In the genomic region with DNA sequence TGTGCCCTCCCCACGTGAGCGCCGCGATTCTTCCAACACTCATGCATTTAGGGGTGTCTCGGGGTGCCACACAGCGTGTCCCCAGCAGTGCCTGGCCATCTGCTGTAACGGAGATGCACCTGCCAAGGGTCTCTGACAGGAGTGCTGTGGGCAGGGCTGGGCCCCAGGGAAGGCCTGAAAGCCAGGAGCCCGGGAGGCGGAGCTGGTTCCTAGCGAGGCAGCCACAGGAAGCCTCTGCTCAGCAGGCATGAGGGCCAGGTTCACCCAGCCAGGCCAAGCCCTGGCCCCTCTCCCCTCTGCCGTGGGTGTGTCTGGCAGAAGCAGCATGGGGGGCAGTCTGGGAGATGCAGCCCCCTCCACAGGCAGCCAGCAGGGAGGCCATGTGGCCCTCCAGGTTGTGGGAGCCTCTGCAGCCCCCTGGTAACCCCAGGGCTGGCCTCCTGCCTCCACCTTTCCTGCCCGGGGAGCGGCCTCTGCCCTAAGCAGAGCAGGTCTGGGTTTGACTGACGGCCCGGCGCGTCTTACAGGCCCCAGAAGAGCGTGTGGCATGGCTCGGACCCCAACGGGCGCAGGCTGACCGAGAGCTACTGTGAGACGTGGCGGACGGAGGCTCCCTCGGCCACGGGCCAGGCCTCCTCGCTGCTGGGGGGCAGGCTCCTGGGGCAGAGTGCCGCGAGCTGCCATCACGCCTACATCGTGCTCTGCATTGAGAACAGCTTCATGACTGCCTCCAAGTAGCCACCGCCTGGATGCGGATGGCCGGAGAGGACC, we compare ENCODE assay signal across 1 cellular context.
TF ChIP-seq lines count a peak whose summit lies in the region.

No MANE protein-coding gene starts in this region.

TF ChIP-seq in HepG2, 621 proteins besides CTCF, POLR2A, EP300 and RAD21:
- TF ChIP-seq SCMH1 (CRISPR knock-in tag; IDR thresholded peaks at IDR 0.05; ENCODE audit: borderline replicate concordance) (no peak), ZNF30 (CRISPR knock-in tag; IDR thresholded peaks at IDR 0.05) (no peak), SMAD9 (CRISPR knock-in tag; IDR thresholded peaks at IDR 0.05) (no peak), RORA (CRISPR knock-in tag; IDR thresholded peaks at IDR 0.05) (no peak), HMG20A (CRISPR knock-in tag; IDR thresholded peaks at IDR 0.05; ENCODE audit: borderline replicate concordance) (no peak), BRD4 (CRISPR knock-in tag; IDR thresholded peaks at IDR 0.05) (no peak), NFE2L2 (IDR thresholded peaks at IDR 0.05; ENCODE audit: low read length) (no peak), TP53 (CRISPR knock-in tag; conservative IDR thresholded peaks at IDR 0.05) (no peak), AGO2 (optimal IDR thresholded peaks at IDR 0.05; ENCODE audit: low read depth, low read length) (peak; percentile 97), ELF3 (CRISPR knock-in tag; IDR thresholded peaks at IDR 0.05) (no peak), ZNF670 (CRISPR knock-in tag; IDR thresholded peaks at IDR 0.05; ENCODE audit: borderline replicate concordance) (no peak), ZNF552 (CRISPR knock-in tag; IDR thresholded peaks at IDR 0.05; ENCODE audit: borderline replicate concordance) (no peak), RBFOX2 (IDR thresholded peaks at IDR 0.05; ENCODE audit: low read depth, low read length) (peak; percentile 56), ZNF572 (CRISPR knock-in tag; IDR thresholded peaks at IDR 0.05) (no peak), ZFX (CRISPR knock-in tag; IDR thresholded peaks at IDR 0.05; ENCODE audit: low read depth) (0 out of 2 replicates have a peak, but pooled peaks have one; percentile 21), NAIF1 (CRISPR knock-in tag; IDR thresholded peaks at IDR 0.05; ENCODE audit: borderline replicate concordance) (no peak), ZNF749 (CRISPR knock-in tag; IDR thresholded peaks at IDR 0.05; ENCODE audit: borderline replicate concordance) (no peak), ONECUT2 (CRISPR knock-in tag; IDR thresholded peaks at IDR 0.05) (no peak), JARID2 (CRISPR knock-in tag; IDR thresholded peaks at IDR 0.05; ENCODE audit: insufficient replicate concordance) (no peak), ZNF615 (CRISPR knock-in tag; IDR thresholded peaks at IDR 0.05; ENCODE audit: borderline replicate concordance) (no peak), ZZZ3 (CRISPR knock-in tag; IDR thresholded peaks at IDR 0.05; ENCODE audit: borderline replicate concordance) (no peak), CCAR2 (optimal IDR thresholded peaks at IDR 0.05; ENCODE audit: low read depth, low read length) (no peak), ZKSCAN1 (IDR thresholded peaks at IDR 0.05; ENCODE audit: low read length) (no peak), ZFP82 (CRISPR knock-in tag; IDR thresholded peaks at IDR 0.05; ENCODE audit: borderline replicate concordance) (no peak), ZNF260 (CRISPR knock-in tag; IDR thresholded peaks at IDR 0.05; ENCODE audit: borderline replicate concordance, low read depth) (no peak), JUN (CRISPR knock-in tag; IDR thresholded peaks at IDR 0.05) (no peak), ZNF564 (CRISPR knock-in tag; IDR thresholded peaks at IDR 0.05) (no peak), NKX3-1 (CRISPR knock-in tag; IDR thresholded peaks at IDR 0.05) (no peak), TAF1 (CRISPR knock-in tag; IDR thresholded peaks at IDR 0.05) (no peak), MED13 (CRISPR knock-in tag; IDR thresholded peaks at IDR 0.05) (no peak), CEBPB (IDR thresholded peaks at IDR 0.05; ENCODE audit: borderline replicate concordance, low read depth, low read length) (no peak), ZBTB1 (CRISPR knock-in tag; IDR thresholded peaks at IDR 0.05; ENCODE audit: borderline replicate concordance) (no peak), KAT2B (IDR thresholded peaks at IDR 0.05; ENCODE audit: borderline replicate concordance, low read depth, low read length) (no peak), ZNF251 (CRISPR knock-in tag; IDR thresholded peaks at IDR 0.05) (no peak), RBM22 (optimal IDR thresholded peaks at IDR 0.05; ENCODE audit: low read length) (peak; percentile 39), ZNF292 (CRISPR knock-in tag; IDR thresholded peaks at IDR 0.05; ENCODE audit: borderline replicate concordance, low read depth) (no peak), AGO1 (IDR thresholded peaks at IDR 0.05; ENCODE audit: low read depth, low read length, poor library complexity, severe bottlenecking) (peak; percentile 87), EEA1 (CRISPR knock-in tag; IDR thresholded peaks at IDR 0.05; ENCODE audit: borderline replicate concordance) (no peak)
- TF ChIP-seq, protein P1, sequence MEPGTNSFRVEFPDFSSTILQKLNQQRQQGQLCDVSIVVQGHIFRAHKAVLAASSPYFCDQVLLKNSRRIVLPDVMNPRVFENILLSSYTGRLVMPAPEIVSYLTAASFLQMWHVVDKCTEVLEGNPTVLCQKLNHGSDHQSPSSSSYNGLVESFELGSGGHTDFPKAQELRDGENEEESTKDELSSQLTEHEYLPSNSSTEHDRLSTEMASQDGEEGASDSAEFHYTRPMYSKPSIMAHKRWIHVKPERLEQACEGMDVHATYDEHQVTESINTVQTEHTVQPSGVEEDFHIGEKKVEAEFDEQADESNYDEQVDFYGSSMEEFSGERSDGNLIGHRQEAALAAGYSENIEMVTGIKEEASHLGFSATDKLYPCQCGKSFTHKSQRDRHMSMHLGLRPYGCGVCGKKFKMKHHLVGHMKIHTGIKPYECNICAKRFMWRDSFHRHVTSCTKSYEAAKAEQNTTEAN (CRISPR knock-in tag; conservative IDR thresholded peaks at IDR 0.05) = no peak
- TF ChIP-seq, protein P2, sequence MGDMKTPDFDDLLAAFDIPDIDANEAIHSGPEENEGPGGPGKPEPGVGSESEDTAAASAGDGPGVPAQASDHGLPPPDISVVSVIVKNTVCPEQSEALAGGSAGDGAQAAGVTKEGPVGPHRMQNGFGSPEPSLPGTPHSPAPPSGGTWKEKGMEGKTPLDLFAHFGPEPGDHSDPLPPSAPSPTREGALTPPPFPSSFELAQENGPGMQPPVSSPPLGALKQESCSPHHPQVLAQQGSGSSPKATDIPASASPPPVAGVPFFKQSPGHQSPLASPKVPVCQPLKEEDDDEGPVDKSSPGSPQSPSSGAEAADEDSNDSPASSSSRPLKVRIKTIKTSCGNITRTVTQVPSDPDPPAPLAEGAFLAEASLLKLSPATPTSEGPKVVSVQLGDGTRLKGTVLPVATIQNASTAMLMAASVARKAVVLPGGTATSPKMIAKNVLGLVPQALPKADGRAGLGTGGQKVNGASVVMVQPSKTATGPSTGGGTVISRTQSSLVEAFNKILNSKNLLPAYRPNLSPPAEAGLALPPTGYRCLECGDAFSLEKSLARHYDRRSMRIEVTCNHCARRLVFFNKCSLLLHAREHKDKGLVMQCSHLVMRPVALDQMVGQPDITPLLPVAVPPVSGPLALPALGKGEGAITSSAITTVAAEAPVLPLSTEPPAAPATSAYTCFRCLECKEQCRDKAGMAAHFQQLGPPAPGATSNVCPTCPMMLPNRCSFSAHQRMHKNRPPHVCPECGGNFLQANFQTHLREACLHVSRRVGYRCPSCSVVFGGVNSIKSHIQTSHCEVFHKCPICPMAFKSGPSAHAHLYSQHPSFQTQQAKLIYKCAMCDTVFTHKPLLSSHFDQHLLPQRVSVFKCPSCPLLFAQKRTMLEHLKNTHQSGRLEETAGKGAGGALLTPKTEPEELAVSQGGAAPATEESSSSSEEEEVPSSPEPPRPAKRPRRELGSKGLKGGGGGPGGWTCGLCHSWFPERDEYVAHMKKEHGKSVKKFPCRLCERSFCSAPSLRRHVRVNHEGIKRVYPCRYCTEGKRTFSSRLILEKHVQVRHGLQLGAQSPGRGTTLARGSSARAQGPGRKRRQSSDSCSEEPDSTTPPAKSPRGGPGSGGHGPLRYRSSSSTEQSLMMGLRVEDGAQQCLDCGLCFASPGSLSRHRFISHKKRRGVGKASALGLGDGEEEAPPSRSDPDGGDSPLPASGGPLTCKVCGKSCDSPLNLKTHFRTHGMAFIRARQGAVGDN (CRISPR knock-in tag; IDR thresholded peaks at IDR 0.05) = peak; percentile 26; the same call in 1 of the 2 replicates
- TF ChIP-seq, protein P3, sequence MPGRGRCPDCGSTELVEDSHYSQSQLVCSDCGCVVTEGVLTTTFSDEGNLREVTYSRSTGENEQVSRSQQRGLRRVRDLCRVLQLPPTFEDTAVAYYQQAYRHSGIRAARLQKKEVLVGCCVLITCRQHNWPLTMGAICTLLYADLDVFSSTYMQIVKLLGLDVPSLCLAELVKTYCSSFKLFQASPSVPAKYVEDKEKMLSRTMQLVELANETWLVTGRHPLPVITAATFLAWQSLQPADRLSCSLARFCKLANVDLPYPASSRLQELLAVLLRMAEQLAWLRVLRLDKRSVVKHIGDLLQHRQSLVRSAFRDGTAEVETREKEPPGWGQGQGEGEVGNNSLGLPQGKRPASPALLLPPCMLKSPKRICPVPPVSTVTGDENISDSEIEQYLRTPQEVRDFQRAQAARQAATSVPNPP (CRISPR knock-in tag; IDR thresholded peaks at IDR 0.05) = no peak
- TF ChIP-seq, protein P4, sequence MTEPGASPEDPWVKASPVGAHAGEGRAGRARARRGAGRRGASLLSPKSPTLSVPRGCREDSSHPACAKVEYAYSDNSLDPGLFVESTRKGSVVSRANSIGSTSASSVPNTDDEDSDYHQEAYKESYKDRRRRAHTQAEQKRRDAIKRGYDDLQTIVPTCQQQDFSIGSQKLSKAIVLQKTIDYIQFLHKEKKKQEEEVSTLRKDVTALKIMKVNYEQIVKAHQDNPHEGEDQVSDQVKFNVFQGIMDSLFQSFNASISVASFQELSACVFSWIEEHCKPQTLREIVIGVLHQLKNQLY (CRISPR knock-in tag; IDR thresholded peaks at IDR 0.05) = no peak
- TF ChIP-seq, protein P5, sequence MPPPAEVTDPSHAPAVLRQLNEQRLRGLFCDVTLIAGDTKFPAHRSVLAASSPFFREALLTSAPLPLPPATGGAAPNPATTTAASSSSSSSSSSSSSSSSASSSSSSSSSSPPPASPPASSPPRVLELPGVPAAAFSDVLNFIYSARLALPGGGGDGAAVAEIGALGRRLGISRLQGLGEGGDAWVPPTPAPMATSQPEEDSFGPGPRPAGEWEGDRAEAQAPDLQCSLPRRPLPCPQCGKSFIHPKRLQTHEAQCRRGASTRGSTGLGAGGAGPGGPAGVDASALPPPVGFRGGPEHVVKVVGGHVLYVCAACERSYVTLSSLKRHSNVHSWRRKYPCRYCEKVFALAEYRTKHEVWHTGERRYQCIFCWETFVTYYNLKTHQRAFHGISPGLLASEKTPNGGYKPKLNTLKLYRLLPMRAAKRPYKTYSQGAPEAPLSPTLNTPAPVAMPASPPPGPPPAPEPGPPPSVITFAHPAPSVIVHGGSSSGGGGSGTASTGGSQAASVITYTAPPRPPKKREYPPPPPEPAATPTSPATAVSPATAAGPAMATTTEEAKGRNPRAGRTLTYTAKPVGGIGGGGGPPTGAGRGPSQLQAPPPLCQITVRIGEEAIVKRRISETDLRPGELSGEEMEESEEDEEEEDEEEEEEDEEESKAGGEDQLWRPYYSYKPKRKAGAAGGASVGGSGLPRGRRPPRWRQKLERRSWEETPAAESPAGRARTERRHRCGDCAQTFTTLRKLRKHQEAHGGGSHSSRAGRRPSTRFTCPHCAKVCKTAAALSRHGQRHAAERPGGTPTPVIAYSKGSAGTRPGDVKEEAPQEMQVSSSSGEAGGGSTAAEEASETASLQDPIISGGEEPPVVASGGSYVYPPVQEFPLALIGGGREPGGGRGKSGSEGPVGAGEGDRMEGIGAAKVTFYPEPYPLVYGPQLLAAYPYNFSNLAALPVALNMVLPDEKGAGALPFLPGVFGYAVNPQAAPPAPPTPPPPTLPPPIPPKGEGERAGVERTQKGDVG (CRISPR knock-in tag; IDR thresholded peaks at IDR 0.05; ENCODE audit: borderline replicate concordance) = no peak
- TF ChIP-seq, protein P6, sequence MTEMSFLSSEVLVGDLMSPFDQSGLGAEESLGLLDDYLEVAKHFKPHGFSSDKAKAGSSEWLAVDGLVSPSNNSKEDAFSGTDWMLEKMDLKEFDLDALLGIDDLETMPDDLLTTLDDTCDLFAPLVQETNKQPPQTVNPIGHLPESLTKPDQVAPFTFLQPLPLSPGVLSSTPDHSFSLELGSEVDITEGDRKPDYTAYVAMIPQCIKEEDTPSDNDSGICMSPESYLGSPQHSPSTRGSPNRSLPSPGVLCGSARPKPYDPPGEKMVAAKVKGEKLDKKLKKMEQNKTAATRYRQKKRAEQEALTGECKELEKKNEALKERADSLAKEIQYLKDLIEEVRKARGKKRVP (CRISPR knock-in tag; IDR thresholded peaks at IDR 0.05) = no peak
- TF ChIP-seq, protein P7, sequence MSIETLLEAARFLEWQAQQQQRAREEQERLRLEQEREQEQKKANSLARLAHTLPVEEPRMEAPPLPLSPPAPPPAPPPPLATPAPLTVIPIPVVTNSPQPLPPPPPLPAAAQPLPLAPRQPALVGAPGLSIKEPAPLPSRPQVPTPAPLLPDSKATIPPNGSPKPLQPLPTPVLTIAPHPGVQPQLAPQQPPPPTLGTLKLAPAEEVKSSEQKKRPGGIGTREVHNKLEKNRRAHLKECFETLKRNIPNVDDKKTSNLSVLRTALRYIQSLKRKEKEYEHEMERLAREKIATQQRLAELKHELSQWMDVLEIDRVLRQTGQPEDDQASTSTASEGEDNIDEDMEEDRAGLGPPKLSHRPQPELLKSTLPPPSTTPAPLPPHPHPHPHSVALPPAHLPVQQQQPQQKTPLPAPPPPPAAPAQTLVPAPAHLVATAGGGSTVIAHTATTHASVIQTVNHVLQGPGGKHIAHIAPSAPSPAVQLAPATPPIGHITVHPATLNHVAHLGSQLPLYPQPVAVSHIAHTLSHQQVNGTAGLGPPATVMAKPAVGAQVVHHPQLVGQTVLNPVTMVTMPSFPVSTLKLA (IDR thresholded peaks at IDR 0.05) = no peak
